ENCODE assay signal across 8 cellular contexts in genomic region chr14:94036328-94037167, GRCh38. TPM values are rescaled to one million over a fixed set of nuclear protein-coding genes. Genes with fewer than 3 reads are reported as not detected.
A peak's percentile ranks its signal among the peaks of the same experiment; 100 is the strongest.
DNase-seq lines count a peak whose midpoint lies in the region; ATAC-seq and TF ChIP-seq lines count a peak whose summit lies in the region.

No MANE protein-coding gene starts in this region.

- no peaks in the 10 kb centered on the region for H3K27me3 Mint-ChIP-seq in activated naive CD4-positive, alpha-beta T cell treated with anti-CD3 and anti-CD28 coated beads for 36 hours (ENCODE audit: low read depth)

- H3K36me3 ChIP-seq in SJSA1 = no peaks in the 10 kb centered on the region
- no peaks in the 10 kb centered on the region for H3K36me3 ChIP-seq in prostate gland

- CTCF ChIA-PET in activated naive CD4-positive, alpha-beta T cell treated with anti-CD3 and anti-CD28 coated beads for 36 hours (lab: Charles Lee) = interaction anchor here (0.8 to 9.2 kb wide), 29 partner anchors 9 to 449 kb away, joined by 3 to 108 read pairs (median 7); partner anchors contain the start of genes DDX24, IFI27L1, IFI27L2 and OTUB2

- H3K27ac ChIP-seq in SJSA1 (no peak overlapping the region), prostate gland (no peak overlapping the region)

- peak; percentile 52 for DNase-seq in DMS153 (lab: John Stamatoyannopoulos, UW)
- DNase-seq in HT1080 (ENCODE audit: low read depth) = peak; percentile 83
- peak; percentile 42 to 62 for DNase-seq in SJSA1 (ENCODE audit: low read depth in 1 of 2, low spot score in 2 of 2)
- DNase-seq in activated naive CD4-positive, alpha-beta T cell treated with anti-CD3 and anti-CD28 coated beads for 36 hours = peak; percentile 88
- DNase-seq in head of caudate nucleus = peak; percentile 36 to 90 (median 74)
- peak; percentile 45 for DNase-seq in prostate gland (ENCODE audit: low spot score)
- no peak for DNase-seq in NCI-H128 (lab: John Stamatoyannopoulos, UW; ENCODE audit: unreplicated experiment)

- TF ChIP-seq CTCF in prostate gland (IDR thresholded peaks at IDR 0.05) = peak; percentile 43 to 79 (median 73)

- H3K27me3 ChIP-seq in SJSA1 (replicated peaks) (no peaks in the 10 kb centered on the region), prostate gland (replicated peaks; ENCODE audit: insufficient read depth) (no peaks in the 10 kb centered on the region)

- no peak overlapping the region for H3K4me3 ChIP-seq in SJSA1
- no peak overlapping the region for H3K4me3 ChIP-seq in prostate gland

- 46% methylated on average over 12 of the region's 12 CpGs for WGBS in prostate gland

- H3K27ac Mint-ChIP-seq in activated naive CD4-positive, alpha-beta T cell treated with anti-CD3 and anti-CD28 coated beads for 36 hours = no peak overlapping the region

- H3K4me1 ChIP-seq in SJSA1 (replicated peaks) = no peaks in the 10 kb centered on the region
- H3K4me1 ChIP-seq in prostate gland (replicated peaks) = no peaks in the 10 kb centered on the region

- H3K4me1 Mint-ChIP-seq in activated naive CD4-positive, alpha-beta T cell treated with anti-CD3 and anti-CD28 coated beads for 36 hours (ENCODE audit: low read depth) = peaks cover 3% of the 10 kb centered on the region

- H3K36me3 Mint-ChIP-seq in activated naive CD4-positive, alpha-beta T cell treated with anti-CD3 and anti-CD28 coated beads for 36 hours (ENCODE audit: low read depth) = no peaks in the 10 kb centered on the region

- no peaks in the 10 kb centered on the region for H3K9me3 ChIP-seq in SJSA1 (replicated peaks)
- H3K9me3 ChIP-seq in prostate gland = no peaks in the 10 kb centered on the region

- ATAC-seq in GM21367 (IDR thresholded peaks at IDR 0.05; ENCODE audit: unreplicated experiment) = peak; percentile 91

- intact Hi-C loops in activated naive CD4-positive, alpha-beta T cell treated with anti-CD3 and anti-CD28 coated beads for 36 hours (cut with micrococcal nuclease) = loop anchor here (1.0 to 2.0 kb wide), 5 partner anchors 92 to 450 kb away; partner anchors contain the start of gene IFI27L2
- intact Hi-C loops in head of caudate nucleus (cut with DNase I) = loop anchor here (5.0 kb wide), 1 partner anchor 101 kb away; no protein-coding TSS in a partner anchor
- intact Hi-C loops in prostate gland (cut with DNase I) = loop anchor here (2.0 kb wide), 1 partner anchor 100 kb away; no protein-coding TSS in a partner anchor

- H3K9me3 Mint-ChIP-seq in activated naive CD4-positive, alpha-beta T cell treated with anti-CD3 and anti-CD28 coated beads for 36 hours = no peaks in the 10 kb centered on the region

- no peak for TF ChIP-seq POLR2A in prostate gland (IDR thresholded peaks at IDR 0.05)

- no peak overlapping the region for H3K4me3 Mint-ChIP-seq in activated naive CD4-positive, alpha-beta T cell treated with anti-CD3 and anti-CD28 coated beads for 36 hours

RNA-seq across cellular contexts. Expression of gene OTUB2, which starts 10.4 kb away (rescaled TPM):
- 2.8 TPM in 2 replicates for total RNA-seq in HT1080 (2014; rRNA removed; shearing (Covaris generic))
- 3.5 and 5.6 TPM in 2 replicates for polyA plus RNA-seq in HT1080 (2015; cell fraction: cytosol; rRNA removed)
- polyA plus RNA-seq in HT1080 (2015; cell fraction: nucleus; rRNA removed) = 3.9 and 4.1 TPM in 2 replicates
- 0.81 and 1.3 TPM in 2 replicates for total RNA-seq in SJSA1 (2014; rRNA removed; shearing (Covaris generic))
- 1 to 10 TPM; 1.6 to 1.7 TPM for total RNA-seq in activated naive CD4-positive, alpha-beta T cell treated with anti-CD3 and anti-CD28 coated beads for 36 hours
- 1 to 10 TPM; 1.5 to 3.0 TPM for total RNA-seq in prostate gland

RNA-seq across cellular contexts. Expression of gene CCDC197, which starts 39.4 kb away (rescaled TPM):
- total RNA-seq in HT1080 (2014; rRNA removed; shearing (Covaris generic)) = not detected in 2 replicates
- polyA plus RNA-seq in HT1080 (2015; cell fraction: cytosol; rRNA removed) = not detected in 2 replicates
- not detected in 2 replicates for polyA plus RNA-seq in HT1080 (2015; cell fraction: nucleus; rRNA removed)
- not detected in 2 replicates for total RNA-seq in SJSA1 (2014; rRNA removed; shearing (Covaris generic))
- total RNA-seq in activated naive CD4-positive, alpha-beta T cell treated with anti-CD3 and anti-CD28 coated beads for 36 hours = not detected
- total RNA-seq in prostate gland = not detected

RNA-seq across cellular contexts. Expression of gene DDX24, which starts 44.5 kb away (rescaled TPM):
- total RNA-seq in HT1080 (2014; rRNA removed; shearing (Covaris generic)) = 180 and 197 TPM in 2 replicates
- 127 and 133 TPM in 2 replicates for polyA plus RNA-seq in HT1080 (2015; cell fraction: cytosol; rRNA removed)
- polyA plus RNA-seq in HT1080 (2015; cell fraction: nucleus; rRNA removed) = 263 and 283 TPM in 2 replicates
- total RNA-seq in SJSA1 (2014; rRNA removed; shearing (Covaris generic)) = 145 and 159 TPM in 2 replicates
- total RNA-seq in activated naive CD4-positive, alpha-beta T cell treated with anti-CD3 and anti-CD28 coated beads for 36 hours = 100 to 1,000 TPM; 190 to 200 TPM
- 100 to 1,000 TPM; 136 to 393 TPM for total RNA-seq in prostate gland

RNA-seq across cellular contexts. Expression of gene IFI27L1, which starts 44.6 kb away (rescaled TPM):
- 15.4 and 21.2 TPM in 2 replicates for total RNA-seq in HT1080 (2014; rRNA removed; shearing (Covaris generic))
- polyA plus RNA-seq in HT1080 (2015; cell fraction: cytosol; rRNA removed) = 13.6 and 18.0 TPM in 2 replicates
- polyA plus RNA-seq in HT1080 (2015; cell fraction: nucleus; rRNA removed) = 7.6 and 12.0 TPM in 2 replicates
- total RNA-seq in SJSA1 (2014; rRNA removed; shearing (Covaris generic)) = 23.3 and 26.0 TPM in 2 replicates
- 10 to 100 TPM; 33.9 to 35.8 TPM for total RNA-seq in activated naive CD4-positive, alpha-beta T cell treated with anti-CD3 and anti-CD28 coated beads for 36 hours
- total RNA-seq in prostate gland = 100 to 1,000 TPM in 1 of 2 donors, 10 to 100 TPM in 1; 11.1 to 138 TPM
